ENCODE assay signal across 14 cellular contexts in genomic region chr19:39858541-39858940, GRCh38.
DNase-seq lines count a peak whose midpoint lies in the region; TF ChIP-seq lines count a peak whose summit lies in the region.
"Had no signal": no experiment of that assay in that cellular context is flagged by ENCODE, and none has a peak within 500 bp of the region (broad histone marks: within the 10 kb centered on the region; RNA-seq: fewer than 3 reads in every experiment).

No MANE protein-coding gene starts in this region.

- TF ChIP-seq CTCF in 22Rv1 (IDR thresholded peaks at IDR 0.05), result 0 out of 2 replicates have a peak, but pooled peaks have one; percentile 6

- H3K9me3 ChIP-seq in iPS-20b (ENCODE audit: insufficient read depth, low read depth, low read length), result no peaks in the 10 kb centered on the region
- H3K9me3 ChIP-seq: BLaER1, left lung, ovary had no signal

- no peaks in the 10 kb centered on the region for H3K27me3 ChIP-seq in iPS-20b (ENCODE audit: insufficient read depth, low read length)
- H3K27me3 ChIP-seq: BLaER1, left lung, ovary had no signal

- no peak overlapping the region for H3K9ac ChIP-seq in iPS-20b (ENCODE audit: low read depth, low read length)
- H3K9ac ChIP-seq: BLaER1 had no signal

- H3K27ac ChIP-seq in 22Rv1 (peak overlapping the region; percentile 89), iPS-20b (ENCODE audit: low read length) (no peak overlapping the region)
- H3K27ac ChIP-seq: BLaER1, left lung, ovary had no signal

- H3K36me3 ChIP-seq in iPS-20b (ENCODE audit: insufficient read depth, low read depth, low read length), result no peaks in the 10 kb centered on the region
- H3K36me3 ChIP-seq: BLaER1, left lung, ovary had no signal

- no peaks in the 10 kb centered on the region for H3K4me1 ChIP-seq in iPS-20b (ENCODE audit: insufficient read depth, low read length)
- H3K4me1 ChIP-seq: BLaER1, left lung had no signal

- peak overlapping the region; percentile 10; the same call in 1 of the 2 replicates for H3K4me3 ChIP-seq in iPS-20b (ENCODE audit: low read length)
- H3K4me3 ChIP-seq: BLaER1, left lung, ovary had no signal

- DNase-seq in ELR (ENCODE audit: low read depth) (peak; percentile 42), SW480 (ENCODE audit: low spot score) (peak; percentile 52), dedifferentiated amniotic fluid mesenchymal stem cell (ENCODE audit: extremely low spot score) (no peak), foreskin melanocyte (no peak), NOMO-1 treated with DMSO at 0.1 percent for 48 hours (lab: John Stamatoyannopoulos, UW; ENCODE audit: unreplicated experiment) (no peak), T-helper 1 cell (no peak)
- DNase-seq: activated naive CD8-positive, alpha-beta T cell treated with anti-CD3 and anti-CD28 coated beads, Interleukin-2, amount 50 U/mL, for 24 hours; foreskin fibroblast; left lung; MV-4-11; ovary had no signal

Comparison
In these comparisons a context has a peak if more than half of its experiments do, and no peak if none do; other contexts are left out.
1. DNase-seq: peak in ELR (single experiment) and SW480 (single experiment); none in dedifferentiated amniotic fluid mesenchymal stem cell (single experiment), foreskin melanocyte (single experiment), NOMO-1 treated with DMSO at 0.1 percent for 48 hours (single experiment) and T-helper 1 cell (0 of 5).